8 cellular contexts compared by ENCODE assay signal in the genomic region with DNA sequence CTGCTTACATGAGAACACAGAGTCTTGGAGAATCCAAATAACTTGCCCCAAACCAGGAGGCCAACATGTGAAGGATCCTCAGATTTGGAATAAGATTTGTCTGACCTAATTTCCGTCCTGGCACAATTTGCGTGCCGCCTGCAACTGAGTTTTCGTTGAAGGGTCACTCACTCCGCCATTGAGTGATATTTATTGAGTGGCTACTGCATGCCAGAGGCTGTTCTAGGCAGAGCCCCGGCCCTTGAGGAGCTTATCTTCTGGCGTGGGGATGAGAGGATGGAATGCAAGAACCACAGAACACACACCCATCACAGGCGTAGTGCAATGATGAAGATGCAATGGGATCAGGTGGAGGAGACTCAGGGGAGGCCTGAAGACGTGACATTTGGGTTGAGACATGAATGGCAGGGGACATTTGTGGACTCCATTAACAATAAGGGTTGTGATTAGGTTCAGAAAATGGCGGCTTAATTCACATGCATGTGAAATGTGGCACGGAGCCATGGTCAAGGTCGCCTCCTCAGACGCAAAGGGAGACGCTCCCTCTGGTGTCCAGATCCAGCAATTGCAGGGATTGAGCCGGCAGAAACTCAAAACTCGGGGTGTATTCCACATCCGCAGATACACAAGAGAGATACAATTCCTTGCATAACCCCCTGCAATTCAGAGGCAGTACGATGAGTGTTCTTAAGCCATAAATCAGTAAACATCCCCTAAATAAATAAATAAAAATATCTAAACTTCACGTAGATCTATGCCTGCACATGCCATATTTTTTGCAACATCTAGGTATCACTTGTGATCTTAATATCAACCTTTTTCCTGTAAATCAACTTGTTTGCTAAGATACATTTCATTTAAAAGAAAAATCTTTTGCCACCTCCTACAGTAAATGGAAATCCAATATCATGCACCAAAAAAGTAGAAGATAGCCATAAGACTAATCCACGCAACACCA. TPM values are rescaled to one million over a fixed set of nuclear protein-coding genes. Genes with fewer than 3 reads are reported as not detected.
DNase-seq lines count a peak whose midpoint lies in the region; ATAC-seq and TF ChIP-seq lines count a peak whose summit lies in the region.

No MANE protein-coding gene starts in this region.

- H3K27me3 ChIP-seq in DND-41 (ENCODE audit: insufficient read depth, low read length, poor library complexity) = peaks cover 7% of the 10 kb centered on the region
- no peaks in the 10 kb centered on the region for H3K27me3 ChIP-seq in Karpas-422 (ENCODE audit: low read length)

- peaks cover 4% of the 10 kb centered on the region for H3K4me1 Mint-ChIP-seq in activated T-cell treated with anti-CD3 and anti-CD28 coated beads, Interleukin-2, amount 50 U/mL, for 24 hours (ENCODE audit: low read depth)
- peaks cover 0 to 5% of the 10 kb centered on the region in 2 donors for H3K4me1 Mint-ChIP-seq in natural killer cell treated with Interleukin-12 subunit alpha and Interleukin-12 subunit beta and Interleukin-15 and Interleukin-18, amount 100 ng/mL, for 72 hours (ENCODE audit: low read depth in 2 of 2)

- H2AFZ ChIP-seq in DND-41 (ENCODE audit: low read depth, low read length) (peak overlapping the region; percentile 36; the same call in 1 of the 2 replicates), Karpas-422 (ENCODE audit: low read length) (peak overlapping the region; percentile 98)

- H3K79me2 ChIP-seq in DND-41 (ENCODE audit: insufficient read depth, low read length) = no peaks in the 10 kb centered on the region
- H3K79me2 ChIP-seq in Karpas-422 (ENCODE audit: low read length) = no peaks in the 10 kb centered on the region

- H3K4me2 ChIP-seq in DND-41 (ENCODE audit: insufficient read depth, low read length) = no peak overlapping the region
- H3K4me2 ChIP-seq in Karpas-422 (ENCODE audit: low read depth, low read length, poor library complexity, severe bottlenecking) = no peak overlapping the region

- DNase-seq in DND-41 (peak; percentile 68), Karpas-422 (peak; percentile 95), OCI-M1 (lab: John Stamatoyannopoulos, UW) (peak; percentile 79), fibroblast of gingiva (ENCODE audit: low read depth) (peak; percentile 72)
- peak; percentile 75 for DNase-seq in activated T-cell treated with anti-CD3 and anti-CD28 coated beads, Interleukin-2, amount 50 U/mL, for 24 hours
- peak; percentile 67 for DNase-seq in natural killer cell treated with Interleukin-12 subunit alpha and Interleukin-12 subunit beta and Interleukin-15 and Interleukin-18, amount 100 ng/mL, for 72 hours (ENCODE audit: low spot score)
- DNase-seq in stimulated activated naive CD4-positive, alpha-beta T cell treated with Interleukin-2 at 50 U/mL for 16 hours (lab: John Stamatoyannopoulos, UW) = peak; percentile 64

- H3K9me3 ChIP-seq in DND-41 (ENCODE audit: insufficient read depth, low read length, severe bottlenecking) (no peaks in the 10 kb centered on the region), Karpas-422 (ENCODE audit: low read length) (no peaks in the 10 kb centered on the region)

- no peaks in the 10 kb centered on the region for H3K36me3 ChIP-seq in DND-41 (ENCODE audit: insufficient read depth, low read length)
- no peaks in the 10 kb centered on the region for H3K36me3 ChIP-seq in Karpas-422 (ENCODE audit: insufficient read depth, low read length)

- H3K36me3 Mint-ChIP-seq in activated T-cell treated with anti-CD3 and anti-CD28 coated beads, Interleukin-2, amount 50 U/mL, for 24 hours (ENCODE audit: low read depth) = no peaks in the 10 kb centered on the region
- H3K36me3 Mint-ChIP-seq in natural killer cell treated with Interleukin-12 subunit alpha and Interleukin-12 subunit beta and Interleukin-15 and Interleukin-18, amount 100 ng/mL, for 72 hours = no peaks in the 10 kb centered on the region

- no peaks in the 10 kb centered on the region for H3K9me2 ChIP-seq in Karpas-422 (replicated peaks; ENCODE audit: insufficient read depth, low read length)

- H3K27ac ChIP-seq in DND-41 (ENCODE audit: low read length) = no peak overlapping the region
- no peak overlapping the region for H3K27ac ChIP-seq in Karpas-422 (ENCODE audit: low read length)

- no peaks in the 10 kb centered on the region for H3K27me3 Mint-ChIP-seq in activated T-cell treated with anti-CD3 and anti-CD28 coated beads, Interleukin-2, amount 50 U/mL, for 24 hours
- peaks cover 13% of the 10 kb centered on the region in 2 donors for H3K27me3 Mint-ChIP-seq in natural killer cell treated with Interleukin-12 subunit alpha and Interleukin-12 subunit beta and Interleukin-15 and Interleukin-18, amount 100 ng/mL, for 72 hours

- no peak overlapping the region for H3K27ac Mint-ChIP-seq in activated T-cell treated with anti-CD3 and anti-CD28 coated beads, Interleukin-2, amount 50 U/mL, for 24 hours
- no peak overlapping the region for H3K27ac Mint-ChIP-seq in natural killer cell treated with Interleukin-12 subunit alpha and Interleukin-12 subunit beta and Interleukin-15 and Interleukin-18, amount 100 ng/mL, for 72 hours

- H3K9me3 Mint-ChIP-seq in activated T-cell treated with anti-CD3 and anti-CD28 coated beads, Interleukin-2, amount 50 U/mL, for 24 hours = no peaks in the 10 kb centered on the region
- H3K9me3 Mint-ChIP-seq in natural killer cell treated with Interleukin-12 subunit alpha and Interleukin-12 subunit beta and Interleukin-15 and Interleukin-18, amount 100 ng/mL, for 72 hours = no peaks in the 10 kb centered on the region

- H3K4me3 Mint-ChIP-seq in activated T-cell treated with anti-CD3 and anti-CD28 coated beads, Interleukin-2, amount 50 U/mL, for 24 hours = no peak overlapping the region
- H3K4me3 Mint-ChIP-seq in natural killer cell treated with Interleukin-12 subunit alpha and Interleukin-12 subunit beta and Interleukin-15 and Interleukin-18, amount 100 ng/mL, for 72 hours = no peak overlapping the region

- H3K9ac ChIP-seq in DND-41 (ENCODE audit: low read depth, low read length) (no peak overlapping the region), Karpas-422 (ENCODE audit: low read length) (no peak overlapping the region)

- TF ChIP-seq CTCF in DND-41 (IDR thresholded peaks at IDR 0.05; ENCODE audit: borderline replicate concordance, extremely low read depth, low read length, poor library complexity, severe bottlenecking) = peak; percentile 87

- peak; percentile 57 for ATAC-seq in DND-41 (ENCODE audit: insufficient read depth, low read depth)
- ATAC-seq in natural killer cell treated with Interleukin-12 subunit alpha and Interleukin-12 subunit beta and Interleukin-15 and Interleukin-18, amount 100 ng/mL, for 72 hours = no peak
- no peak for ATAC-seq in HG03457 (IDR thresholded peaks at IDR 0.05; ENCODE audit: unreplicated experiment)

- H3K4me3 ChIP-seq in DND-41 (ENCODE audit: low read depth in 1 of 2, low read length in 2 of 2) (no peak overlapping the region), Karpas-422 (ENCODE audit: low read length) (no peak overlapping the region)

- H3K4me1 ChIP-seq in DND-41 (ENCODE audit: insufficient read depth, low read length) (no peaks in the 10 kb centered on the region), Karpas-422 (ENCODE audit: low read length) (peaks cover 15% of the 10 kb centered on the region)

- H4K20me1 ChIP-seq in DND-41 (ENCODE audit: insufficient read depth, low read length) (no peaks in the 10 kb centered on the region), Karpas-422 (ENCODE audit: insufficient read depth, low read depth, low read length) (no peaks in the 10 kb centered on the region)

RNA-seq across cellular contexts. Expression of a gene that starts 57.9 kb away (rescaled TPM):
- not detected in 2 replicates for total RNA-seq in Karpas-422 (2014; rRNA removed; shearing (Covaris generic); ENCODE audit: low replicate concordance)
- total RNA-seq in natural killer cell treated with Interleukin-12 subunit alpha and Interleukin-12 subunit beta and Interleukin-15 and Interleukin-18, amount 100 ng/mL, for 72 hours = not detected
